8 cellular contexts compared by ENCODE assay signal in the genomic region with DNA sequence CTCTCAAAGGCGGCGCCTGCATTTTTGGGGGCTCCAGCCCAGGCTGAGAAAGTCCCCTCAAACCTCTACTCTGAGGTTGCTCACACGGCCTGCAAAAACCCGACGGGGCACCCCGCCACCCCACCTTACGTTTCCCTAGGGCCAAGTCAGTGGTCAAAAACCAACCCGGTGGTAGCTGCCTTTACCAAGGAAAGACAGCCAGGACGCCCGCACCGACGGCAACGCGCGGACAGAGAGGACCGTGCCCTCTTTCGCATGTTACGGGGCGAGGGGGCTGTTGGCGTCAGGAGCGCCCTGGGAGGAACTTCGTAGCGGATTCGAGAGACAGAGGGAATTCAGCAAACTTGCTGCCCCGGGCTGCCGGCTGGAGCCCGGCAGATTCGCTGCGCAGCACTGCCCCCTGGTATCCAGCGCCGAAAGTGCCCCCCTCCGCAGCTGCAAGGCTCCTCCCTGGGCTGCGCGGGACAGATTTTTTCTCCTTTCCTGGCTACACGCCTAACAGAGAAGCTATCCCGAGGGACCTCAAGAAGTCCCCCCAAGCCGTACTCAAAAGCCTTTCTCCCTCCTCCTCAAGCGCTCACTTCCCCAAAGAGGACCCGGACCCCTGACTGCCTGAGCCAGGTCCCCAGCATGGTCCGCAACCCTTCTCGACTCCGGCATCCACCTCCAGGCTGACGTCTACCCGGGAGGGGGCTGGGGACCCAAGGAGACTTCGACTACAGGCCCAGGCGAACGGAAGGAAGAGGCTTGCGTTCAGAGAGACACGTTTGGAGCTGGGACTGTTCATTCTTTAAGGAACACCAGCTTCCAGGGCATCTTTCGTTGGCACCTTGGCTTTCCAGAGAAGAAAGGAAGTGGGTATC. TPM values are rescaled to one million over a fixed set of nuclear protein-coding genes. Genes with fewer than 3 reads are reported as not detected.
DNase-seq lines count a peak whose midpoint lies in the region; ATAC-seq and TF ChIP-seq lines count a peak whose summit lies in the region.

No MANE protein-coding gene starts in this region.

- POLR2A ChIA-PET in AG04449 (lab: Yijun Ruan, JAX) = no interaction called here
- POLR2A ChIA-PET in RWPE1 (lab: Yijun Ruan, JAX; ENCODE audit: low non-redundant PET) = no interaction called here

- DNase-seq in AG04449 (ENCODE audit: low read depth, low spot score) = no peak
- peak; percentile 90 for DNase-seq in GM03348 (ENCODE audit: low spot score)
- DNase-seq in RWPE1 (ENCODE audit: low spot score) = peak; percentile 87
- peak; percentile 95 for DNase-seq in endodermal cell
- peak; percentile 50 for DNase-seq in midbrain (lab: John Stamatoyannopoulos, UW)

- peaks cover 97% of the 10 kb centered on the region for H3K27me3 ChIP-seq in endodermal cell (ENCODE audit: control insufficient read depth, insufficient read depth, low read length, poor library complexity, severe bottlenecking)

- H3K4me1 Mint-ChIP-seq in endodermal cell = peaks cover 29% of the 10 kb centered on the region

- H3K4me1 ChIP-seq in endodermal cell (ENCODE audit: control insufficient read depth, insufficient read depth, low read length) = no peaks in the 10 kb centered on the region

- H3K4me3 Mint-ChIP-seq in endodermal cell = peak overlapping the region; percentile 37

- H3K9ac ChIP-seq in endodermal cell (ENCODE audit: extremely low read depth, low read length, poor library complexity, severe bottlenecking) = no peak overlapping the region

- no peaks in the 10 kb centered on the region for H3K9me3 Mint-ChIP-seq in endodermal cell

- ATAC-seq in HG02610 (IDR thresholded peaks at IDR 0.05; ENCODE audit: unreplicated experiment) (no peak), GM18511 (IDR thresholded peaks at IDR 0.05; ENCODE audit: unreplicated experiment) (no peak), GM21529 (IDR thresholded peaks at IDR 0.05; ENCODE audit: unreplicated experiment) (no peak)

- CTCF ChIA-PET in AG04449 (lab: Yijun Ruan, JAX) = interaction anchor here (1.0 to 17.7 kb wide), 14 partner anchors 8 to 539 kb away, joined by 3 to 809 read pairs (median 8); no protein-coding TSS in a partner anchor
- CTCF ChIA-PET in RWPE1 (lab: Yijun Ruan, JAX) = interaction anchor here (0.6 to 5.8 kb wide), 24 partner anchors 8 to 403 kb away, joined by 3 to 63 read pairs (median 4); a partner anchor contains a TSS

- TF ChIP-seq CTCF in AG04449 (IDR thresholded peaks at IDR 0.05; ENCODE audit: insufficient read depth, low read length, missing control alignments) = peak; percentile 80
- TF ChIP-seq CTCF in RWPE1 (conservative IDR thresholded peaks at IDR 0.05; ENCODE audit: low read depth) = peak; percentile 24; the same call in 1 of the 2 replicates
- TF ChIP-seq CTCF in endodermal cell (conservative IDR thresholded peaks at IDR 0.05) = peak; percentile 90

- H3K27ac ChIP-seq in RWPE1 = no peak overlapping the region
- no peak overlapping the region for H3K27ac ChIP-seq in endodermal cell (ENCODE audit: low read depth, low read length)

- no peaks in the 10 kb centered on the region for H3K36me3 Mint-ChIP-seq in endodermal cell (ENCODE audit: low read depth)

- WGBS in endodermal cell (ENCODE audit: insufficient coverage in 1 of 2, insufficient read length in 1 of 2), 2 experiments = 1 to 3% methylated on average over 26 to 50 of the region's 50 CpGs

- no peak overlapping the region for H3K27ac Mint-ChIP-seq in endodermal cell

- H3K9me3 ChIP-seq in endodermal cell (ENCODE audit: control insufficient read depth, low read length) = no peaks in the 10 kb centered on the region

- H3K4me3 ChIP-seq in AG04449 (ENCODE audit: low read depth, low read length) (peak overlapping the region; percentile 18; the same call in 1 of the 2 replicates), endodermal cell (ENCODE audit: low read length) (peak overlapping the region; percentile 61)

- H3K27me3 Mint-ChIP-seq in endodermal cell (ENCODE audit: insufficient read depth) = peaks cover 96% of the 10 kb centered on the region

- no peaks in the 10 kb centered on the region for H3K36me3 ChIP-seq in endodermal cell (ENCODE audit: control insufficient read depth, insufficient read depth, low read length)

RNA-seq across cellular contexts. Expression of a gene that starts 27.7 kb away (rescaled TPM):
- 1 to 10 TPM; 3.2 to 3.5 TPM for total RNA-seq in endodermal cell
- polyA plus RNA-seq in endodermal cell (2013, experiment 1 of 2) = 0.53 TPM
- polyA plus RNA-seq in endodermal cell (2013, experiment 2 of 2) = 0.46 TPM

RNA-seq across cellular contexts. Expression of a gene that starts 31.5 kb away (rescaled TPM):
- not detected for total RNA-seq in endodermal cell
- polyA plus RNA-seq in endodermal cell (2013, experiment 1 of 2) = not detected
- polyA plus RNA-seq in endodermal cell (2013, experiment 2 of 2) = not detected

Comparison
In these comparisons a context has a peak if more than half of its experiments do, and no peak if none do; other contexts are left out.
1. CTCF ChIP-seq: peak in every context shown above with its lines; median percentile 90 in endodermal cell; 80 in AG04449; 24 in RWPE1.